ENCODE assay signal across 19 cellular contexts in genomic region chr4:8240211-8241041, GRCh38. TPM values are rescaled to one million over a fixed set of nuclear protein-coding genes. Genes with fewer than 3 reads are reported as not detected.
"Had no signal": no experiment of that assay in that cellular context is flagged by ENCODE, and none has a peak within 500 bp of the region (broad histone marks: within the 10 kb centered on the region; RNA-seq: fewer than 3 reads in every experiment).

No MANE protein-coding gene starts in this region.

- ATAC-seq: activated T-cell treated with anti-CD3 and anti-CD28 coated beads, Interleukin-2, amount 50 U/mL, for 72 hours; left ventricle myocardium superior; stimulated activated naive CD8-positive, alpha-beta T cell treated with anti-CD3 and anti-CD28 coated beads, Interleukin-15, amount 100 ng/mL, for 72 hours had no signal

- H3K27ac ChIP-seq: ascending aorta, suprapubic skin, upper lobe of left lung, VCaP had no signal

- H3K27me3 ChIP-seq: ascending aorta, suprapubic skin, upper lobe of left lung had no signal

- H3K4me3 ChIP-seq: ascending aorta, suprapubic skin, upper lobe of left lung had no signal

- H3K36me3 ChIP-seq: ascending aorta had no signal

- DNase-seq: activated CD4-positive, alpha-beta T cell treated with anti-CD3 and anti-CD28 coated beads, Interleukin-2, amount 50 U/mL, for 1 hour; activated CD4-positive, CD25-positive, alpha-beta regulatory T cell treated with anti-CD3 and anti-CD28 coated beads, Interleukin-2, amount 50 U/mL, for 72 hours; activated CD8-positive, alpha-beta memory T cell treated with anti-CD3 and anti-CD28 coated beads for 24 hours; activated effector memory CD4-positive, alpha-beta T cell treated with anti-CD3 and anti-CD28 coated beads, Interleukin-2, amount 50 U/mL, for 16 hours; activated naive CD4-positive, alpha-beta T cell treated with anti-CD3 and anti-CD28 coated beads, Interleukin-2, amount 50 U/mL, for 16 hours; activated T-cell treated with anti-CD3 and anti-CD28 coated beads, Interleukin-2, amount 50 U/mL, for 72 hours; cortex of kidney; erythroblast; foreskin melanocyte; kidney glomerular epithelial cell; left ventricle myocardium superior; stimulated activated CD4-positive, alpha-beta T cell treated with anti-CD3 and anti-CD28 coated beads, Interleukin-2, amount 100 ng/mL, for 48 hours; stimulated activated naive CD8-positive, alpha-beta T cell treated with anti-CD3 and anti-CD28 coated beads, Interleukin-15, amount 100 ng/mL, for 72 hours; T-helper 9 cell had no signal

- H3K9me3 ChIP-seq: ascending aorta, suprapubic skin, upper lobe of left lung had no signal

RNA-seq across cellular contexts. Expression of gene HTRA3, which starts 29.1 kb away (rescaled TPM):
- polyA plus RNA-seq: neural cell had no signal

RNA-seq across cellular contexts. Expression of gene SH3TC1, which starts 41.3 kb away (rescaled TPM):
- polyA plus RNA-seq: neural cell had no signal
